Comparison of ENCODE assay signal across 8 cellular contexts in genomic region chr6:75208564-75209431, GRCh38. TPM values are rescaled to one million over a fixed set of nuclear protein-coding genes. Genes with fewer than 3 reads are reported as not detected.
A peak's percentile ranks its signal among the peaks of the same experiment; 100 is the strongest.
DNase-seq lines count a peak whose midpoint lies in the region; ATAC-seq and TF ChIP-seq lines count a peak whose summit lies in the region.

No MANE protein-coding gene starts in this region.

- H3K79me2 ChIP-seq in PC-3 (ENCODE audit: low read length): peaks cover 16% of the 10 kb centered on the region
- H3K79me2 ChIP-seq in neural progenitor cell (ENCODE audit: low read depth): no peaks in the 10 kb centered on the region

- BruUV-seq in PC-3 (replicated peaks; lab: Mats Ljungman, UMichigan): no TSS peak

- H3K4me1 Mint-ChIP-seq in activated T-cell treated with anti-CD3 and anti-CD28 coated beads, Interleukin-2, amount 50 U/mL, for 4 hours (ENCODE audit: low read depth): peaks cover 48% of the 10 kb centered on the region
- peaks cover 37% of the 10 kb centered on the region for H3K4me1 Mint-ChIP-seq in neural progenitor cell

- H3K36me3 Mint-ChIP-seq in activated T-cell treated with anti-CD3 and anti-CD28 coated beads, Interleukin-2, amount 50 U/mL, for 4 hours (ENCODE audit: insufficient read depth): no peaks in the 10 kb centered on the region
- no peaks in the 10 kb centered on the region for H3K36me3 Mint-ChIP-seq in neural progenitor cell

- intact Hi-C loops in PC-3 (cut with micrococcal nuclease): loop anchor here (1.0 to 10.0 kb wide), 7 partner anchors 309 to 1471 kb away; no protein-coding TSS in a partner anchor

- peaks cover 66% of the 10 kb centered on the region for H3K27me3 Mint-ChIP-seq in activated T-cell treated with anti-CD3 and anti-CD28 coated beads, Interleukin-2, amount 50 U/mL, for 4 hours (ENCODE audit: low read depth)
- H3K27me3 Mint-ChIP-seq in neural progenitor cell (ENCODE audit: insufficient read depth, low read depth): peaks cover 52% of the 10 kb centered on the region

- TF ChIP-seq CTCF in PC-3 (conservative IDR thresholded peaks at IDR 0.05; ENCODE audit: low read depth, low read length) (peak; percentile 91), neural progenitor cell (IDR thresholded peaks at IDR 0.05) (peak; percentile 100)

- H3K9me2 ChIP-seq in PC-3 (replicated peaks; ENCODE audit: low read length): no peaks in the 10 kb centered on the region

- H3K4me3 ChIP-seq in PC-3 (ENCODE audit: low read length): peak overlapping the region; percentile 27; the same call in 1 of the 2 replicates
- H3K4me3 ChIP-seq in neural progenitor cell: peak overlapping the region; percentile 58
- peak overlapping the region; percentile 17 to 64 for H3K4me3 ChIP-seq in stomach smooth muscle (ENCODE audit: low read length in 2 of 2)

- ATAC-seq in GM21576 (IDR thresholded peaks at IDR 0.05; ENCODE audit: unreplicated experiment) (peak; percentile 71), PC-3 (peak; percentile 39)
- peak; percentile 79 for ATAC-seq in activated T-cell treated with anti-CD3 and anti-CD28 coated beads, Interleukin-2, amount 50 U/mL, for 4 hours

- no peak overlapping the region for H3K27ac Mint-ChIP-seq in neural progenitor cell

- no peaks in the 10 kb centered on the region for H3K27me3 ChIP-seq in PC-3 (ENCODE audit: low read length)
- peaks cover 73% of the 10 kb centered on the region for H3K27me3 ChIP-seq in neural progenitor cell
- no peaks in the 10 kb centered on the region for H3K27me3 ChIP-seq in stomach smooth muscle (ENCODE audit: control insufficient read depth in 1 of 2, insufficient read depth in 2 of 2, low read length in 2 of 2)

- H3K4me2 ChIP-seq in PC-3 (ENCODE audit: low read length) (peak overlapping the region; percentile 69), neural progenitor cell (peak overlapping the region; percentile 94)

- no peak overlapping the region for H3K9ac ChIP-seq in PC-3 (ENCODE audit: low read length)
- no peak overlapping the region for H3K9ac ChIP-seq in neural progenitor cell
- peak overlapping the region in 1 of 2 donors; percentile 19 for H3K9ac ChIP-seq in stomach smooth muscle (ENCODE audit: low read length in 2 of 2)

- peak overlapping the region; percentile 67 for H3K4me3 Mint-ChIP-seq in activated T-cell treated with anti-CD3 and anti-CD28 coated beads, Interleukin-2, amount 50 U/mL, for 4 hours
- H3K4me3 Mint-ChIP-seq in neural progenitor cell: peak overlapping the region; percentile 28

- H3F3A ChIP-seq in PC-3 (ENCODE audit: low read length, unreplicated experiment): no peaks in the 10 kb centered on the region
- peaks cover 35% of the 10 kb centered on the region for H3F3A ChIP-seq in neural progenitor cell (ENCODE audit: low read depth)

- H3K36me3 ChIP-seq in PC-3 (ENCODE audit: low read depth, low read length) (no peaks in the 10 kb centered on the region), neural progenitor cell (no peaks in the 10 kb centered on the region), stomach smooth muscle (ENCODE audit: control insufficient read depth in 2 of 2, insufficient read depth in 2 of 2, low read length in 2 of 2) (no peaks in the 10 kb centered on the region)

- POLR2A ChIA-PET in PC-3 (lab: Charles Lee; ENCODE audit: unreplicated experiment): no interaction called here

- DNase-seq in DMS53 treated with DMSO at 0.1 percent for 48 hours (lab: John Stamatoyannopoulos, UW; ENCODE audit: unreplicated experiment): peak; percentile 91
- DNase-seq in HuH-7 (ENCODE audit: low spot score): peak; percentile 87
- peak; percentile 85 for DNase-seq in PC-3
- DNase-seq in activated T-cell treated with anti-CD3 and anti-CD28 coated beads, Interleukin-2, amount 50 U/mL, for 4 hours: peak; percentile 77
- DNase-seq in fibroblast of peridontal ligament (ENCODE audit: extremely low read depth): peak; percentile 89
- DNase-seq in neural progenitor cell (ENCODE audit: low spot score): peak; percentile 90

- no peak overlapping the region for H3K27ac ChIP-seq in PC-3 (ENCODE audit: low read length)
- H3K27ac ChIP-seq in neural progenitor cell: no peak overlapping the region
- peak overlapping the region; percentile 24 for H3K27ac ChIP-seq in stomach smooth muscle (ENCODE audit: low read length)

- H3K9me3 Mint-ChIP-seq in activated T-cell treated with anti-CD3 and anti-CD28 coated beads, Interleukin-2, amount 50 U/mL, for 4 hours: no peaks in the 10 kb centered on the region
- peaks cover 3% of the 10 kb centered on the region for H3K9me3 Mint-ChIP-seq in neural progenitor cell

- H2AFZ ChIP-seq in PC-3 (ENCODE audit: low read length): peak overlapping the region; percentile 42; the same call in 1 of the 2 replicates
- peak overlapping the region; percentile 64 for H2AFZ ChIP-seq in neural progenitor cell (replicated peaks)

- H4K20me1 ChIP-seq in PC-3 (ENCODE audit: low read length): no peaks in the 10 kb centered on the region
- H4K20me1 ChIP-seq in neural progenitor cell (ENCODE audit: low read depth): peaks cover 11% of the 10 kb centered on the region

- CTCF ChIA-PET in PC-3 (lab: Charles Lee): interaction anchor here (0.6 to 1.6 kb wide), 10 partner anchors 18 to 1993 kb away, joined by 3 to 5 read pairs (median 5); no protein-coding TSS in a partner anchor

- H3K9me3 ChIP-seq in PC-3 (ENCODE audit: low read length) (no peaks in the 10 kb centered on the region), neural progenitor cell (ENCODE audit: low read depth) (no peaks in the 10 kb centered on the region), stomach smooth muscle (ENCODE audit: control insufficient read depth in 2 of 2, low read length in 2 of 2) (no peaks in the 10 kb centered on the region)

- H3K4me1 ChIP-seq in PC-3 (ENCODE audit: insufficient read depth, low read length) (peaks cover 16% of the 10 kb centered on the region), neural progenitor cell (peaks cover 22% of the 10 kb centered on the region), stomach smooth muscle (ENCODE audit: control insufficient read depth, insufficient read depth, low read length) (peaks cover 32% of the 10 kb centered on the region)

RNA-seq across cellular contexts. Expression of gene COL12A1, which starts 2.9 kb away (rescaled TPM):
- 24.2 and 41.2 TPM in 2 replicates for total RNA-seq in PC-3 (2014; rRNA removed)
- under 1 TPM; 0.29 to 0.40 (median 0.30) TPM for total RNA-seq in activated T-cell treated with anti-CD3 and anti-CD28 coated beads, Interleukin-2, amount 50 U/mL, for 4 hours
- 0.87 and 1.3 TPM in 2 replicates for total RNA-seq in neural progenitor cell (ENCODE audit: low replicate concordance)

RNA-seq across cellular contexts. Expression of gene COX7A2, which starts 34.8 kb away (rescaled TPM):
- total RNA-seq in PC-3 (2014; rRNA removed) (160 and 172 TPM in 2 replicates), neural progenitor cell (ENCODE audit: low replicate concordance) (146 and 330 TPM in 2 replicates)
- 100 to 1,000 TPM; 469 to 506 (median 486) TPM for total RNA-seq in activated T-cell treated with anti-CD3 and anti-CD28 coated beads, Interleukin-2, amount 50 U/mL, for 4 hours

Comparison
In these comparisons a context has a peak if more than half of its experiments do, and no peak if none do; other contexts are left out.
1. RNA of gene COL12A1, which starts 2.9 kb away (total RNA-seq): 24.2 to 41.2 TPM in PC-3; 0.87 to 1.3 TPM in neural progenitor cell and 0.29 to 0.40 TPM in activated T-cell treated with anti-CD3 and anti-CD28 coated beads, Interleukin-2, amount 50 U/mL, for 4 hours; every median in the first group is over 10 times any median in the second.
2. Peak in every context shown above with its lines, with median percentiles within 50 percentile points of each other: DNase-seq, ATAC-seq and H3K4me3 ChIP-seq.